In genomic region chr5:55914141-55914413, GRCh38 we compare ENCODE assay signal across 12 cellular contexts.
DNase-seq lines count a peak whose midpoint lies in the region; ATAC-seq, FAIRE-seq and TF ChIP-seq lines count a peak whose summit lies in the region.
"Had no signal": no experiment of that assay in that cellular context is flagged by ENCODE, and none has a peak within 500 bp of the region (broad histone marks: within the 10 kb centered on the region; RNA-seq: fewer than 3 reads in every experiment).

No MANE protein-coding gene starts in this region.

- no peak for TF ChIP-seq POLR2A in GM12892 (IDR thresholded peaks at IDR 0.05; ENCODE audit: low read depth, low read length)

- FAIRE-seq in GM12892 (lab: Jason Lieb, UNC), result peak; percentile 64
- FAIRE-seq: H1, TTC549 had no signal

- no peak overlapping the region for H3K4me3 ChIP-seq in heart right ventricle
- H3K4me3 ChIP-seq: Peyer's patch had no signal

- no peak for TF ChIP-seq CTCF in heart right ventricle (IDR thresholded peaks at IDR 0.05)

- no peaks in the 10 kb centered on the region for H3K9me3 ChIP-seq in heart right ventricle
- H3K9me3 ChIP-seq: Peyer's patch had no signal

- no peaks in the 10 kb centered on the region for H3K27me3 ChIP-seq in heart right ventricle
- H3K27me3 ChIP-seq: Peyer's patch had no signal

- no peak overlapping the region for H3K27ac ChIP-seq in heart right ventricle
- H3K27ac ChIP-seq: KMS-11, Peyer's patch had no signal

- WGBS in heart right ventricle, 2 donors, result 93 to 95% methylated on average over 1 of the region's 1 CpG

- H3K36me3 ChIP-seq in heart right ventricle, result no peaks in the 10 kb centered on the region
- H3K36me3 ChIP-seq: Peyer's patch had no signal

- intact Hi-C loops in heart right ventricle (cut with DNase I), result loop anchor here in 2 of 10 donors (10.0 kb wide), 2 partner anchors 189 to 199 kb away; partner anchors contain the start of gene SLC38A9 (in 1 of the 2)

- H3K4me1 ChIP-seq in heart right ventricle, result peaks cover 0 to 2% (median 0%) of the 10 kb centered on the region in 9 donors
- H3K4me1 ChIP-seq: Peyer's patch had no signal

- DNase-seq in GM12892 (ENCODE audit: insufficient read length), result no peak
- DNase-seq in heart right ventricle, result no peak
- DNase-seq in putamen (ENCODE audit: low spot score), result no peak
- no peak for DNase-seq in cerebellar nuclear complex (lab: John Stamatoyannopoulos, UW)
- DNase-seq in COLO668 (lab: John Stamatoyannopoulos, UW; ENCODE audit: unreplicated experiment), result no peak
- DNase-seq: Peyer's patch had no signal

- ATAC-seq in GM19467 (IDR thresholded peaks at IDR 0.05; ENCODE audit: unreplicated experiment), result peak; percentile 88
- peak; percentile 87 for ATAC-seq in HG02884 (IDR thresholded peaks at IDR 0.05; ENCODE audit: unreplicated experiment)
- ATAC-seq in HG03565 (IDR thresholded peaks at IDR 0.05; ENCODE audit: unreplicated experiment), result peak; percentile 74
- no peak for ATAC-seq in heart right ventricle

Comparison
In these comparisons a context has a peak if more than half of its experiments do, and no peak if none do; other contexts are left out.
1. ATAC-seq: peak in GM19467 (single experiment), HG02884 (single experiment) and HG03565 (single experiment); none in heart right ventricle (0 of 8).